ENCODE assay signal across 14 cellular contexts in the genomic region with DNA sequence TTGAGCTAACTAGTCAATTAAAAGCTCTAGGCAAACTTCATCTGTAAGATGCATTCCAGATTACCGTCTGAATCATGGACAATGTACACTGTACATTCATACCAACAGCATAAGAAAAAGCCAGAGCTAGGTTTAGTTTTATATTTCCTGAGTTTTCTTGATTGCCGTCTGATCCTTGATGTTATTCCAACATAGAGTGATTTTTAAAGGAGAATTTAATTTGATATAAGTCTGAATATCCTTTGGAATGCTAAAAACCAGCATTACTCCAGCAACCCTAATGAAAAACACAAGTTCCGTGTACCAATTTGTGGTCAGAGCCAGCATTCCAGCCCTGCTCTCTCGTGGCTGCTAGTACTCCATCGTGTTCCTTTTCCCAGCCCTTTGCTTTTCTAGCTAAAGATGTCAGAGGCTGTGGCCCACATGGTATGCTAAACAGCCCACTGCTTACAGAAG.
DNase-seq lines count a peak whose midpoint lies in the region; ATAC-seq, FAIRE-seq and TF ChIP-seq lines count a peak whose summit lies in the region.
"Had no signal": no experiment of that assay in that cellular context is flagged by ENCODE, and none has a peak within 500 bp of the region (broad histone marks: within the 10 kb centered on the region; RNA-seq: fewer than 3 reads in every experiment).

No MANE protein-coding gene starts in this region.

- WGBS in smooth muscle cell (ENCODE audit: low lambda C conversion rate) = 4% methylated on average over 5 of the region's 5 CpGs

- no peak for TF ChIP-seq CTCF in smooth muscle cell (IDR thresholded peaks at IDR 0.05; ENCODE audit: borderline replicate concordance, insufficient read depth, poor library complexity, severe bottlenecking)
- no peak for TF ChIP-seq CTCF in D721Med (IDR thresholded peaks at IDR 0.05; ENCODE audit: insufficient read depth, missing control alignments)

- no peaks in the 10 kb centered on the region for H4K20me1 ChIP-seq in smooth muscle cell (ENCODE audit: low read depth)

- DNase-seq in GM04504 (ENCODE audit: low read depth) (peak; percentile 91), astrocyte of the hippocampus (ENCODE audit: low read depth, low spot score) (peak; percentile 95), iris pigment epithelial cell (ENCODE audit: low read depth) (peak; percentile 96), smooth muscle cell (lab: John Stamatoyannopoulos, UW; ENCODE audit: unreplicated experiment) (no peak), cerebellar nuclear complex (lab: John Stamatoyannopoulos, UW) (no peak), D721Med (ENCODE audit: insufficient read length, low spot score) (no peak)
- DNase-seq in activated CD4-positive, alpha-beta memory T cell treated with anti-CD3 and anti-CD28 coated beads for 36 hours = no peak
- no peak for DNase-seq in activated CD8-positive, alpha-beta T cell treated with anti-CD3 and anti-CD28 coated beads, Interleukin-2, amount 10 ng/mL, durations not matched to agents 7 days and 5 days
- DNase-seq: activated T-cell treated with anti-CD3 and anti-CD28 coated beads, Interleukin-2, amount 50 U/mL, for 4 hours; caudate nucleus; CD8-positive, alpha-beta T cell; lower lobe of right lung; NCI-H2227 treated with DMSO at 0.1 percent for 48 hours; psoas muscle had no signal

- intact Hi-C loops in activated CD4-positive, alpha-beta memory T cell treated with anti-CD3 and anti-CD28 coated beads for 36 hours (cut with micrococcal nuclease) = no loop called here

- H3K27me3 Mint-ChIP-seq in activated CD4-positive, alpha-beta memory T cell treated with anti-CD3 and anti-CD28 coated beads for 36 hours = peaks cover 20% of the 10 kb centered on the region
- peaks cover 11% of the 10 kb centered on the region for H3K27me3 Mint-ChIP-seq in activated CD8-positive, alpha-beta T cell treated with anti-CD3 and anti-CD28 coated beads, Interleukin-2, amount 10 ng/mL, durations not matched to agents 7 days and 5 days (ENCODE audit: low read depth)

- FAIRE-seq in D721Med (lab: Jason Lieb, UNC) = no peak

- H3K9me3 ChIP-seq in smooth muscle cell (replicated peaks; ENCODE audit: low read depth) = no peaks in the 10 kb centered on the region
- H3K9me3 ChIP-seq: lower lobe of right lung, psoas muscle had no signal

- H3K36me3 ChIP-seq in smooth muscle cell (ENCODE audit: low read depth) = no peaks in the 10 kb centered on the region
- H3K36me3 ChIP-seq: lower lobe of right lung had no signal

- CTCF ChIA-PET in activated CD4-positive, alpha-beta memory T cell treated with anti-CD3 and anti-CD28 coated beads for 36 hours (lab: Charles Lee) = no interaction called here
- CTCF ChIA-PET in activated CD8-positive, alpha-beta T cell treated with anti-CD3 and anti-CD28 coated beads, Interleukin-2, amount 10 ng/mL, durations not matched to agents 7 days and 5 days (lab: Charles Lee) = no interaction called here

- no peaks in the 10 kb centered on the region for H3K27me3 ChIP-seq in smooth muscle cell (ENCODE audit: low read depth)

- POLR2A ChIA-PET in activated CD4-positive, alpha-beta memory T cell treated with anti-CD3 and anti-CD28 coated beads for 36 hours (lab: Charles Lee) = no interaction called here
- POLR2A ChIA-PET in activated CD8-positive, alpha-beta T cell treated with anti-CD3 and anti-CD28 coated beads, Interleukin-2, amount 10 ng/mL, durations not matched to agents 7 days and 5 days (lab: Charles Lee) = no interaction called here

- H3K36me3 Mint-ChIP-seq in activated CD4-positive, alpha-beta memory T cell treated with anti-CD3 and anti-CD28 coated beads for 36 hours = no peaks in the 10 kb centered on the region
- no peaks in the 10 kb centered on the region for H3K36me3 Mint-ChIP-seq in activated CD8-positive, alpha-beta T cell treated with anti-CD3 and anti-CD28 coated beads, Interleukin-2, amount 10 ng/mL, durations not matched to agents 7 days and 5 days (ENCODE audit: low read depth)
- H3K36me3 Mint-ChIP-seq: CD8-positive, alpha-beta T cell had no signal

- H3K9ac ChIP-seq in smooth muscle cell (ENCODE audit: low read depth) = peak overlapping the region; percentile 79

- no peaks in the 10 kb centered on the region for H3K9me3 Mint-ChIP-seq in activated CD4-positive, alpha-beta memory T cell treated with anti-CD3 and anti-CD28 coated beads for 36 hours
- H3K9me3 Mint-ChIP-seq in activated CD8-positive, alpha-beta T cell treated with anti-CD3 and anti-CD28 coated beads, Interleukin-2, amount 10 ng/mL, durations not matched to agents 7 days and 5 days (ENCODE audit: insufficient read depth) = no peaks in the 10 kb centered on the region
- H3K9me3 Mint-ChIP-seq: activated T-cell treated with anti-CD3 and anti-CD28 coated beads, Interleukin-2, amount 50 U/mL, for 4 hours; CD8-positive, alpha-beta T cell had no signal

- H3K4me1 Mint-ChIP-seq in activated CD4-positive, alpha-beta memory T cell treated with anti-CD3 and anti-CD28 coated beads for 36 hours (ENCODE audit: low read depth) = no peaks in the 10 kb centered on the region
- peaks cover 7% of the 10 kb centered on the region for H3K4me1 Mint-ChIP-seq in activated CD8-positive, alpha-beta T cell treated with anti-CD3 and anti-CD28 coated beads, Interleukin-2, amount 10 ng/mL, durations not matched to agents 7 days and 5 days (ENCODE audit: low read depth)

- no peak for ATAC-seq in activated CD8-positive, alpha-beta T cell treated with anti-CD3 and anti-CD28 coated beads, Interleukin-2, amount 10 ng/mL, durations not matched to agents 7 days and 5 days
- ATAC-seq: activated T-cell treated with anti-CD3 and anti-CD28 coated beads, Interleukin-2, amount 50 U/mL, for 4 hours; CD8-positive, alpha-beta T cell; psoas muscle had no signal

- peak overlapping the region; percentile 95 for H3K27ac ChIP-seq in smooth muscle cell (ENCODE audit: low read depth)
- H3K27ac ChIP-seq: lower lobe of right lung, psoas muscle had no signal

- H2AFZ ChIP-seq in smooth muscle cell (ENCODE audit: low read depth) = no peak overlapping the region

- no peak overlapping the region for H3K4me3 Mint-ChIP-seq in activated CD4-positive, alpha-beta memory T cell treated with anti-CD3 and anti-CD28 coated beads for 36 hours
- H3K4me3 Mint-ChIP-seq in activated CD8-positive, alpha-beta T cell treated with anti-CD3 and anti-CD28 coated beads, Interleukin-2, amount 10 ng/mL, durations not matched to agents 7 days and 5 days = no peak overlapping the region
- H3K4me3 Mint-ChIP-seq: activated T-cell treated with anti-CD3 and anti-CD28 coated beads, Interleukin-2, amount 50 U/mL, for 4 hours; CD8-positive, alpha-beta T cell had no signal

- H3K27ac Mint-ChIP-seq in activated CD4-positive, alpha-beta memory T cell treated with anti-CD3 and anti-CD28 coated beads for 36 hours = no peak overlapping the region
- H3K27ac Mint-ChIP-seq in activated CD8-positive, alpha-beta T cell treated with anti-CD3 and anti-CD28 coated beads, Interleukin-2, amount 10 ng/mL, durations not matched to agents 7 days and 5 days = no peak overlapping the region
- H3K27ac Mint-ChIP-seq: CD8-positive, alpha-beta T cell had no signal

- peaks cover 7% of the 10 kb centered on the region for H3K4me1 ChIP-seq in smooth muscle cell (ENCODE audit: low read depth)
- H3K4me1 ChIP-seq: lower lobe of right lung, psoas muscle had no signal

- H3K79me2 ChIP-seq in smooth muscle cell (ENCODE audit: low read depth) = no peaks in the 10 kb centered on the region

- no peak overlapping the region for H3K4me3 ChIP-seq in smooth muscle cell
- H3K4me3 ChIP-seq: lower lobe of right lung, psoas muscle had no signal

- H3K4me2 ChIP-seq in smooth muscle cell = peak overlapping the region; percentile 72

- peaks cover 11% of the 10 kb centered on the region for H3F3A ChIP-seq in smooth muscle cell (ENCODE audit: low read depth)

Comparison
In these comparisons a context has a peak if more than half of its experiments do, and no peak if none do; other contexts are left out.
1. DNase-seq: peak in GM04504 (single experiment), astrocyte of the hippocampus (single experiment) and iris pigment epithelial cell (single experiment); none in smooth muscle cell (single experiment), activated CD4-positive, alpha-beta memory T cell treated with anti-CD3 and anti-CD28 coated beads for 36 hours (single experiment), activated CD8-positive, alpha-beta T cell treated with anti-CD3 and anti-CD28 coated beads, Interleukin-2, amount 10 ng/mL, durations not matched to agents 7 days and 5 days (single experiment), cerebellar nuclear complex (0 of 2) and D721Med (single experiment).